Comparison of ENCODE assay signal across 11 cellular contexts in genomic region chr15:40080847-40081246, GRCh38. TPM values are rescaled to one million over a fixed set of nuclear protein-coding genes. Genes with fewer than 3 reads are reported as not detected.
DNase-seq lines count a peak whose midpoint lies in the region; ATAC-seq and TF ChIP-seq lines count a peak whose summit lies in the region.
"Had no signal": no experiment of that assay in that cellular context is flagged by ENCODE, and none has a peak within 500 bp of the region (broad histone marks: within the 10 kb centered on the region; RNA-seq: fewer than 3 reads in every experiment).

No MANE protein-coding gene starts in this region.

- peaks cover 39% of the 10 kb centered on the region for H3K4me1 Mint-ChIP-seq in T-helper 2 cell treated with Interferon-gamma antibody and Interleukin-4, amounts not matched to agents 5 μg/mL and 100 μg/mL, for 36 hours (ENCODE audit: low read depth)

- DNase-seq in EH (ENCODE audit: low read depth) (peak; percentile 47), SK-N-MC (ENCODE audit: low read depth, low spot score) (no peak), left lung (no peak), amniotic stem cell (lab: John Stamatoyannopoulos, UW) (no peak), activated gamma-delta T cell treated with Interleukin-2 at 50 U/mL for 16 hours (no peak)
- DNase-seq in T-helper 2 cell treated with Interferon-gamma antibody and Interleukin-4, amounts not matched to agents 5 μg/mL and 100 μg/mL, for 36 hours (ENCODE audit: low spot score) = no peak
- DNase-seq: esophagus squamous epithelium, NCI-H510A had no signal

- peaks cover 14 to 31% of the 10 kb centered on the region in 2 donors for H3K4me1 ChIP-seq in left lung

- H3K4me3 Mint-ChIP-seq in T-helper 2 cell treated with Interferon-gamma antibody and Interleukin-4, amounts not matched to agents 5 μg/mL and 100 μg/mL, for 36 hours = no peak overlapping the region

- H3K27me3 ChIP-seq in left lung = no peaks in the 10 kb centered on the region
- H3K27me3 ChIP-seq: tibial artery had no signal

- no peak for ATAC-seq in left lung
- ATAC-seq in GM19467 (IDR thresholded peaks at IDR 0.05; ENCODE audit: unreplicated experiment) = no peak

- H3K27ac ChIP-seq in SK-N-MC (peak overlapping the region; percentile 95), left lung (peak overlapping the region; percentile 71 to 80), skin epidermis (peak overlapping the region in 18 of 21 experiments; percentile 8 to 85 (median 72))

- H3K9ac ChIP-seq in SK-N-MC (ENCODE audit: insufficient read length) = peak overlapping the region; percentile 79

- H3K4me3 ChIP-seq in SK-N-MC (peak overlapping the region; percentile 65), left lung (peak overlapping the region in 1 of 2 donors; percentile 28), skin epidermis (peak overlapping the region in 1 of 7 experiments; percentile 17)

- no peaks in the 10 kb centered on the region for H3K9me3 Mint-ChIP-seq in T-helper 2 cell treated with Interferon-gamma antibody and Interleukin-4, amounts not matched to agents 5 μg/mL and 100 μg/mL, for 36 hours

- intact Hi-C loops in left lung (cut with DNase I) = no loop called here

- TF ChIP-seq CTCF in left lung (IDR thresholded peaks at IDR 0.05) = no peak

- H3K9me3 ChIP-seq in SK-N-MC (ENCODE audit: low read depth, low read length) = no peaks in the 10 kb centered on the region
- no peaks in the 10 kb centered on the region for H3K9me3 ChIP-seq in left lung
- H3K9me3 ChIP-seq: esophagus squamous epithelium, tibial artery had no signal

- peaks cover 14% of the 10 kb centered on the region for H3K27me3 Mint-ChIP-seq in T-helper 2 cell treated with Interferon-gamma antibody and Interleukin-4, amounts not matched to agents 5 μg/mL and 100 μg/mL, for 36 hours (ENCODE audit: low read depth)

- H3K36me3 Mint-ChIP-seq in T-helper 2 cell treated with Interferon-gamma antibody and Interleukin-4, amounts not matched to agents 5 μg/mL and 100 μg/mL, for 36 hours (ENCODE audit: low read depth) = no peaks in the 10 kb centered on the region

- H3K27ac Mint-ChIP-seq in T-helper 2 cell treated with Interferon-gamma antibody and Interleukin-4, amounts not matched to agents 5 μg/mL and 100 μg/mL, for 36 hours = no peak overlapping the region

- H3K36me3 ChIP-seq in SK-N-MC (ENCODE audit: insufficient read depth, low read length) (no peaks in the 10 kb centered on the region), left lung (no peaks in the 10 kb centered on the region)
- H3K36me3 ChIP-seq: esophagus squamous epithelium, tibial artery had no signal

RNA-seq across cellular contexts. Expression of gene BMF, which starts 27.8 kb away (rescaled TPM):
- total RNA-seq in left lung = 10 to 100 TPM; 16.2 to 21.2 TPM

RNA-seq across cellular contexts. Expression of gene SRP14, which starts 41.9 kb away (rescaled TPM):
- total RNA-seq in left lung = 100 to 1,000 TPM; 159 to 166 TPM
